In the genomic region with DNA sequence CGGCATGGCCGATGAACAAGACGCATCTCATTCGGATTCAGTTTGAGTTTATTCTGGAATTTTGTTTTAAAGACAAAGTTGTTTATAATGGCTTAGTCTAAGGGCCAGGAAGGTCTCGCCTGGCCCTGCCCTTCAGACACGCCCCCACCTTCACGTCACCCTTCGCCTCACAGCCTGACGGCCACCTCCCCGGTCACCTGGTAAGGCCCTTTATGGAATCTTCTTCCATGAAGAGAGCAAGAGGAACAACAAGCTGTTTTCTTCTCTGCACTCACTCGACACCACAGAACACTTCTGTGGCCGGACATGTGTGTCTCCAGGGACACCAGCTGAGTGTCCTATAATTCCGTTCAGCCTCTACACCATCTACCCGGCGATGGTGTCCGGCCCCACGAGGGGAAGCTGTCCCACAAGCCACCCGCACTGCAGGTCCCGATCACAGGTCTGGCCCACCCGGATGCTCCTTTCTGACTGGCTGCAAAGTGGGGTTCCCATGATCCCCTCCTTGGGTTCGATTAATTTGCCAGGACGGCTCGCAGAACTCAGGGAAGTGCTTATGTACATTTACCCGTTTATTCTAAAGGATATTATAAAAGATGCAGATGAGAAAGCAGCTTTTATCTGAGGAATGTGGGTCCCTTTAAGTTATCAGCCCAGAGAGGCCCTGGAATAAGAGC, we compare ENCODE assay signal across 13 cellular contexts. TPM values are rescaled to one million over a fixed set of nuclear protein-coding genes. Genes with fewer than 3 reads are reported as not detected.
"Had no signal": no experiment of that assay in that cellular context is flagged by ENCODE, and none has a peak within 500 bp of the region (broad histone marks: within the 10 kb centered on the region; RNA-seq: fewer than 3 reads in every experiment).

No MANE protein-coding gene starts in this region.

- DNase-seq: caudate nucleus; effector CD4-positive, alpha-beta T cell; T-helper 9 cell; thyroid gland had no signal

- H3K27me3 ChIP-seq: hepatocyte, thyroid gland, vagina had no signal

- H3K4me3 ChIP-seq: coronary artery, hepatocyte, skin epidermis, thyroid gland, vagina had no signal

- H3K36me3 ChIP-seq: thyroid gland, vagina had no signal

- H3K9me3 ChIP-seq: thyroid gland, vagina had no signal

- H3K4me3 Mint-ChIP-seq: natural killer cell treated with Interleukin-12 subunit alpha and Interleukin-12 subunit beta and Interleukin-15 and Interleukin-18, amount 100 ng/mL, for 72 hours had no signal

- H3K27ac ChIP-seq: coronary artery, epithelial cell of prostate, skin epidermis, thyroid gland, vagina, VCaP had no signal

- H3K4me1 ChIP-seq: thyroid gland, vagina had no signal

RNA-seq across cellular contexts. Expression of a gene that starts 17.4 kb away (rescaled TPM):
- total RNA-seq: osteocyte had no signal

RNA-seq across cellular contexts. Expression of a gene that starts 54.9 kb away (rescaled TPM):
- total RNA-seq: activated CD8-positive, alpha-beta memory T cell treated with anti-CD3 and anti-CD28 coated beads for 36 hours; natural killer cell treated with Interleukin-12 subunit alpha and Interleukin-12 subunit beta and Interleukin-15 and Interleukin-18, amount 100 ng/mL, for 72 hours; osteocyte had no signal
- polyA plus RNA-seq: hepatocyte had no signal
